In genomic region chr13:98189841-98190505, GRCh38 we compare ENCODE assay signal across 18 cellular contexts. TPM values are rescaled to one million over a fixed set of nuclear protein-coding genes. Genes with fewer than 3 reads are reported as not detected.
DNase-seq lines count a peak whose midpoint lies in the region; ATAC-seq and TF ChIP-seq lines count a peak whose summit lies in the region.
"Had no signal": no experiment of that assay in that cellular context is flagged by ENCODE, and none has a peak within 500 bp of the region (broad histone marks: within the 10 kb centered on the region; RNA-seq: fewer than 3 reads in every experiment).

No MANE protein-coding gene starts in this region.

- peaks cover 64% of the 10 kb centered on the region for H3K4me1 Mint-ChIP-seq in osteocyte (ENCODE audit: unreplicated experiment)
- H3K4me1 Mint-ChIP-seq in stimulated activated effector memory CD8-positive, alpha-beta T cell treated with anti-CD3 and anti-CD28 coated beads, Interleukin-12 subunit alpha, Interleukin-12 subunit beta, amount 100 ng/mL, for 72 hours = no peaks in the 10 kb centered on the region

- H3K9me2 ChIP-seq in SK-N-SH (no peaks in the 10 kb centered on the region), GM23248 (ENCODE audit: insufficient read depth) (no peaks in the 10 kb centered on the region)

- H3K4me3 ChIP-seq in SK-N-SH (ENCODE audit: low read depth in 2 of 2, low read length in 1 of 2) (no peak overlapping the region), fibroblast of pulmonary artery (replicated peaks; ENCODE audit: low read depth, low read length) (no peak overlapping the region), GM23248 (no peak overlapping the region)
- H3K4me3 ChIP-seq: BLaER1 treated with 17β-estradiol and CSF1 and Interleukin-3, amounts not matched to agents 10 nM and 100 nM; esophagus squamous epithelium; hepatocyte; prostate gland had no signal

- in situ Hi-C loops in KBM-7 (cut with MboI; ENCODE audit: low pct_unique_long_range_greater_than_20kb, low sequenced_read_pairs) (no loop called here), GM23248 (cut with MboI) (no loop called here)

- H3K9ac ChIP-seq in SK-N-SH (no peak overlapping the region), GM23248 (no peak overlapping the region)
- H3K9ac ChIP-seq: BLaER1 treated with 17β-estradiol and CSF1 and Interleukin-3, amounts not matched to agents 10 nM and 100 nM had no signal

- H3K4me2 ChIP-seq in SK-N-SH (no peak overlapping the region), GM23248 (ENCODE audit: unreplicated experiment) (no peak overlapping the region)
- H3K4me2 ChIP-seq: hepatocyte had no signal

- H3K4me1 ChIP-seq in SK-N-SH (ENCODE audit: control insufficient read depth in 1 of 2, insufficient read depth in 2 of 2, low read depth in 1 of 2, low read length in 1 of 2) (peaks cover 6 to 22% of the 10 kb centered on the region in 2 experiments; a peak in 3 of 4 replicates), GM23248 (ENCODE audit: insufficient read depth) (peaks cover 6% of the 10 kb centered on the region; the same call in 1 of the 2 replicates)
- H3K4me1 ChIP-seq: prostate gland had no signal

- peak overlapping the region; percentile 12 for H3K27ac Mint-ChIP-seq in osteocyte (ENCODE audit: unreplicated experiment)
- no peak overlapping the region for H3K27ac Mint-ChIP-seq in stimulated activated effector memory CD8-positive, alpha-beta T cell treated with anti-CD3 and anti-CD28 coated beads, Interleukin-12 subunit alpha, Interleukin-12 subunit beta, amount 100 ng/mL, for 72 hours
- H3K27ac Mint-ChIP-seq: dendritic cell treated with granulocyte-macrophage colony-stimulating factor and Interleukin-4, amounts not matched to agents 40 ng/mL and 50 ng/mL, for 4 days had no signal

- WGBS in SK-N-SH (ENCODE audit: low lambda C conversion rate) = 44% methylated on average over 4 of the region's 4 CpGs
- 24 to 37% methylated on average over 4 of the region's 4 CpGs for WGBS in GM23248 (ENCODE audit: low coverage in 1 of 2, low lambda C conversion rate in 2 of 2, missing lambda C conversion rate in 2 of 2), 2 experiments

- H3K36me3 ChIP-seq in SK-N-SH (replicated peaks in 1 of 2; ENCODE audit: control insufficient read depth in 1 of 2, insufficient read depth in 2 of 2, low read length in 1 of 2) (no peaks in the 10 kb centered on the region), GM23248 (ENCODE audit: low read depth) (no peaks in the 10 kb centered on the region)
- H3K36me3 ChIP-seq: esophagus squamous epithelium, prostate gland had no signal

- no peaks in the 10 kb centered on the region for H3K27me3 ChIP-seq in SK-N-SH (ENCODE audit: insufficient read depth)
- H3K27me3 ChIP-seq in GM23248 (replicated peaks; ENCODE audit: insufficient read depth) = no peaks in the 10 kb centered on the region
- H3K27me3 ChIP-seq: BLaER1 treated with 17β-estradiol and CSF1 and Interleukin-3, amounts not matched to agents 10 nM and 100 nM; esophagus squamous epithelium; hepatocyte had no signal

- H2AFZ ChIP-seq in SK-N-SH (ENCODE audit: low read depth) (no peak overlapping the region), GM23248 (no peak overlapping the region)
- H2AFZ ChIP-seq: hepatocyte had no signal

- H3K9me3 Mint-ChIP-seq in osteocyte (ENCODE audit: unreplicated experiment) = no peaks in the 10 kb centered on the region
- H3K9me3 Mint-ChIP-seq in stimulated activated effector memory CD8-positive, alpha-beta T cell treated with anti-CD3 and anti-CD28 coated beads, Interleukin-12 subunit alpha, Interleukin-12 subunit beta, amount 100 ng/mL, for 72 hours = no peaks in the 10 kb centered on the region
- H3K9me3 Mint-ChIP-seq: dendritic cell treated with granulocyte-macrophage colony-stimulating factor and Interleukin-4, amounts not matched to agents 40 ng/mL and 50 ng/mL, for 4 days had no signal

- DNase-seq in KBM-7 (peak; percentile 66), SK-N-SH (peak; percentile 52), fibroblast of pulmonary artery (ENCODE audit: low read depth) (peak; percentile 33), osteocyte (ENCODE audit: extremely low spot score, unreplicated experiment) (no peak), GM23248 (no peak), RWPE1 (ENCODE audit: low spot score) (no peak)
- no peak for DNase-seq in stimulated activated effector memory CD8-positive, alpha-beta T cell treated with anti-CD3 and anti-CD28 coated beads, Interleukin-12 subunit alpha, Interleukin-12 subunit beta, amount 100 ng/mL, for 72 hours (ENCODE audit: low spot score in 2 of 2)
- DNase-seq: activated CD4-positive, CD25-positive, alpha-beta regulatory T cell; activated gamma-delta T cell treated with Interleukin-2 at 50 U/mL for 16 hours; esophagus squamous epithelium; NCI-H1930; NCI-H526 treated with DMSO at 0.1 percent for 48 hours; T-helper 1 cell had no signal

- H4K20me1 ChIP-seq in SK-N-SH (ENCODE audit: insufficient read depth) = peaks cover 4% of the 10 kb centered on the region; the same call in 1 of the 2 replicates
- H4K20me1 ChIP-seq in GM23248 (ENCODE audit: insufficient read depth) = no peaks in the 10 kb centered on the region

- H3K9me3 ChIP-seq in SK-N-SH (no peaks in the 10 kb centered on the region), GM23248 (ENCODE audit: low read depth) (no peaks in the 10 kb centered on the region)
- H3K9me3 ChIP-seq: esophagus squamous epithelium, prostate gland had no signal

- no peaks in the 10 kb centered on the region for H3K27me3 Mint-ChIP-seq in osteocyte (ENCODE audit: unreplicated experiment)
- H3K27me3 Mint-ChIP-seq: dendritic cell treated with granulocyte-macrophage colony-stimulating factor and Interleukin-4, amounts not matched to agents 40 ng/mL and 50 ng/mL, for 4 days had no signal

- TF ChIP-seq RAD21 in SK-N-SH (IDR thresholded peaks at IDR 0.05; ENCODE audit: low read length) = no peak

- no peak for TF ChIP-seq CTCF in SK-N-SH (IDR thresholded peaks at IDR 0.05)
- no peak for TF ChIP-seq CTCF in fibroblast of pulmonary artery (IDR thresholded peaks at IDR 0.05; ENCODE audit: low read length, missing control alignments)
- peak; percentile 10 for TF ChIP-seq CTCF in osteocyte (IDR thresholded peaks at IDR 0.05)
- no peak for TF ChIP-seq CTCF in RWPE1 (conservative IDR thresholded peaks at IDR 0.05; ENCODE audit: low read depth)

- ATAC-seq in stimulated activated effector memory CD8-positive, alpha-beta T cell treated with anti-CD3 and anti-CD28 coated beads, Interleukin-12 subunit alpha, Interleukin-12 subunit beta, amount 100 ng/mL, for 72 hours = no peak

- CTCF ChIA-PET in SK-N-SH (lab: Yijun Ruan, JAX) = interaction anchor here (1.0 to 1.3 kb wide), 2 partner anchors 25 to 71 kb away, joined by 3 read pairs; no protein-coding TSS in a partner anchor
- CTCF ChIA-PET in RWPE1 (lab: Yijun Ruan, JAX) = no interaction called here

- TF ChIP-seq EP300 in SK-N-SH (IDR thresholded peaks at IDR 0.05; ENCODE audit: borderline replicate concordance in 1 of 2, low read depth in 1 of 2, low read length in 1 of 2) = no peak

- no peak overlapping the region for H3K4me3 Mint-ChIP-seq in osteocyte (ENCODE audit: unreplicated experiment)
- no peak overlapping the region for H3K4me3 Mint-ChIP-seq in stimulated activated effector memory CD8-positive, alpha-beta T cell treated with anti-CD3 and anti-CD28 coated beads, Interleukin-12 subunit alpha, Interleukin-12 subunit beta, amount 100 ng/mL, for 72 hours
- H3K4me3 Mint-ChIP-seq: dendritic cell treated with granulocyte-macrophage colony-stimulating factor and Interleukin-4, amounts not matched to agents 40 ng/mL and 50 ng/mL, for 4 days had no signal

- H3F3A ChIP-seq in SK-N-SH (replicated peaks; ENCODE audit: insufficient read depth) (no peaks in the 10 kb centered on the region), GM23248 (ENCODE audit: insufficient read depth) (no peaks in the 10 kb centered on the region)

- POLR2A ChIA-PET in SK-N-SH (lab: Yijun Ruan, JAX) = no interaction called here
- POLR2A ChIA-PET in RWPE1 (lab: Yijun Ruan, JAX; ENCODE audit: low non-redundant PET) = interaction anchor here (0.6 kb wide), 1 partner anchor 22 kb away, joined by 3 read pairs; no protein-coding TSS in a partner anchor

- H3K79me2 ChIP-seq in SK-N-SH (ENCODE audit: insufficient read depth) = peaks cover 73% of the 10 kb centered on the region
- H3K79me2 ChIP-seq in GM23248 (ENCODE audit: insufficient read depth) = peaks cover 100% of the 10 kb centered on the region

- H3K27ac ChIP-seq in SK-N-SH (ENCODE audit: low read depth in 2 of 2, low read length in 1 of 2) = peak overlapping the region in 1 of 2 experiments; percentile 8; a peak in 1 of 4 replicates
- no peak overlapping the region for H3K27ac ChIP-seq in GM23248
- H3K27ac ChIP-seq in RWPE1 = no peak overlapping the region
- H3K27ac ChIP-seq: BLaER1 treated with 17β-estradiol and CSF1 and Interleukin-3, amounts not matched to agents 10 nM and 100 nM; esophagus squamous epithelium; hepatocyte; prostate gland had no signal

- peaks cover 13% of the 10 kb centered on the region for H3K36me3 Mint-ChIP-seq in osteocyte (ENCODE audit: unreplicated experiment)
- no peaks in the 10 kb centered on the region for H3K36me3 Mint-ChIP-seq in stimulated activated effector memory CD8-positive, alpha-beta T cell treated with anti-CD3 and anti-CD28 coated beads, Interleukin-12 subunit alpha, Interleukin-12 subunit beta, amount 100 ng/mL, for 72 hours

TF ChIP-seq in SK-N-SH, 30 proteins besides CTCF, POLR2A, EP300 and RAD21:
- TF ChIP-seq NFIC (IDR thresholded peaks at IDR 0.05; ENCODE audit: borderline replicate concordance) (peak; percentile 22; the same call in 1 of the 2 replicates), EZH2phosphoT487 (IDR thresholded peaks at IDR 0.05; ENCODE audit: borderline replicate concordance, low read depth) (no peak)
TF ChIP-seq in SK-N-SH: peak in this region for 1.

RNA-seq across cellular contexts. Expression of gene RNF113B, which starts 12.9 kb away (rescaled TPM):
- polyA plus RNA-seq in SK-N-SH (2012; rRNA removed) (not detected in 2 replicates), GM23248 (2016; fragmentation: Nextera tagmentation; extraction: Ambion mirVana) (not detected in 2 replicates)
- polyA plus RNA-seq in SK-N-SH (2012; cell fraction: cytosol; rRNA removed) = not detected in 2 replicates
- polyA plus RNA-seq in SK-N-SH (2012; cell fraction: nucleus; rRNA removed) = not detected in 2 replicates
- total RNA-seq in osteocyte = not detected in 2 replicates
- not detected in 2 replicates for total RNA-seq in GM23248 (2014; rRNA removed; shearing (Covaris generic))
- total RNA-seq: esophagus squamous epithelium, hepatocyte, kidney epithelial cell had no signal

RNA-seq across cellular contexts. Expression of gene FARP1, which starts 47.1 kb away (rescaled TPM):
- 10.6 and 12.0 TPM in 2 replicates for polyA plus RNA-seq in SK-N-SH (2012; rRNA removed)
- 12.2 and 17.4 TPM in 2 replicates for polyA plus RNA-seq in SK-N-SH (2012; cell fraction: cytosol; rRNA removed)
- 34.9 and 43.7 TPM in 2 replicates for polyA plus RNA-seq in SK-N-SH (2012; cell fraction: nucleus; rRNA removed)
- 347 and 357 TPM in 2 replicates for total RNA-seq in osteocyte
- total RNA-seq in GM23248 (2014; rRNA removed; shearing (Covaris generic)) = 43.3 and 56.6 TPM in 2 replicates
- 53.7 and 55.9 TPM in 2 replicates for polyA plus RNA-seq in GM23248 (2016; fragmentation: Nextera tagmentation; extraction: Ambion mirVana)

Comparison
In these comparisons a context has a peak if more than half of its experiments do, and no peak if none do; other contexts are left out.
1. DNase-seq: peak in KBM-7 (single experiment), SK-N-SH (single experiment) and fibroblast of pulmonary artery (single experiment); none in osteocyte (single experiment), stimulated activated effector memory CD8-positive, alpha-beta T cell treated with anti-CD3 and anti-CD28 coated beads, Interleukin-12 subunit alpha, Interleukin-12 subunit beta, amount 100 ng/mL, for 72 hours (0 of 2), GM23248 (single experiment) and RWPE1 (single experiment).